11 cellular contexts compared by ENCODE assay signal in the genomic region with DNA sequence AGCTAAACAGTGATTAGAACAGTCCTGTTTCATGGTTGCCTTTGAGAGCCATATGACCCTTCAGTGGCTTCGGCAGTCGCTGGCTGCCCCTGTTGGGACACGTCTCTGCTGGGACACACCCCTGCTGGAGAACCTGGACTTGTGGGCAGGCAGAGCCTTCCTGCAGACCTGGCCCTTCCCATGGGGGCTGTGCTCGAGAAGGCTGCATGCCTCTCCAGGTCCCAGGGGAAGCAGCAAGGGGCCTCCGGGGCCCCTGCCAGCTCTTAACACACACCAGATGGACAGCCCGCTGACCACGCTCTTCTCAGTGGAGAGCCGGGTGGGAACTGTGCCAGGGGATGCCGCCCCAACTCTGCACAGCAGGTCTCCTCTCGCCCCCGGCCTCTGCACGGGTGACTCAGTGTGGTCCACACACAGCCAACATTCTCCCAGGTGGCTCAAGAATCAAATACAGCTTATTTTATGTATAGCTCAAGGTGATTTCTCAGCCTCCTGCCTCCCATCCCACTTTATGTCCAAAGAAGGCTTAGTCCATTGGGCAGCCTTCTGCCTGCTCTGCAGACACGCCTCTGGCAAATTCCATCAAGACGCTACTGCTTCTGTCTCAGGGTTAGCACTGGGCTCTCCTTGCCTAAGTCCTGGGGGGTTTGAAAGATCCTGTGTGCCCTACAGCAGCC.
A peak's percentile ranks its signal among the peaks of the same experiment; 100 is the strongest.
DNase-seq lines count a peak whose midpoint lies in the region; ATAC-seq, FAIRE-seq and TF ChIP-seq lines count a peak whose summit lies in the region.
"Had no signal": no experiment of that assay in that cellular context is flagged by ENCODE, and none has a peak within 500 bp of the region (broad histone marks: within the 10 kb centered on the region; RNA-seq: fewer than 3 reads in every experiment).

No MANE protein-coding gene starts in this region.

- peaks cover 0 to 12% of the 10 kb centered on the region in 2 donors for H3K4me1 ChIP-seq in right atrium auricular region
- H3K4me1 ChIP-seq: A549 had no signal

- no peaks in the 10 kb centered on the region for H3K36me3 ChIP-seq in right atrium auricular region

- no peaks in the 10 kb centered on the region for H3K27me3 ChIP-seq in right atrium auricular region

- intact Hi-C loops in Right ventricle myocardium inferior (cut with DNase I), result no loop called here

- TF ChIP-seq CTCF in right atrium auricular region (IDR thresholded peaks at IDR 0.05), result no peak

- peak; percentile 50 for ATAC-seq in Right ventricle myocardium inferior
- ATAC-seq in GM21515 (IDR thresholded peaks at IDR 0.05; ENCODE audit: unreplicated experiment), result no peak
- no peak for ATAC-seq in HG03378 (IDR thresholded peaks at IDR 0.05; ENCODE audit: unreplicated experiment)
- ATAC-seq: A549 had no signal

- H3K9me3 ChIP-seq in right atrium auricular region, result no peaks in the 10 kb centered on the region
- H3K9me3 ChIP-seq: A549 had no signal

- FAIRE-seq in urothelium cell line (lab: Jason Lieb, UNC), result no peak
- FAIRE-seq: A549 had no signal

- H3K27ac ChIP-seq in right atrium auricular region, result no peak overlapping the region
- H3K27ac ChIP-seq: A549 had no signal

- DNase-seq in Right ventricle myocardium inferior (ENCODE audit: missing footprints) (peak; percentile 63), right atrium auricular region (ENCODE audit: low spot score) (no peak), amniotic epithelial cell (ENCODE audit: low read depth) (peak; percentile 77), glomerular visceral epithelial cell (ENCODE audit: extremely low spot score) (peak; percentile 79), urothelium cell line (ENCODE audit: low spot score) (peak; percentile 40), islet precursor cell (no peak)
- DNase-seq: activated T-cell treated with anti-CD3 and anti-CD28 coated beads for 4 hours; stimulated activated naive CD4-positive, alpha-beta T cell treated with Interleukin-2 at 50 U/mL for 16 hours had no signal

- H3K4me3 ChIP-seq in right atrium auricular region, result no peak overlapping the region
- H3K4me3 ChIP-seq: A549 had no signal

Comparison
In these comparisons a context has a peak if more than half of its experiments do, and no peak if none do; other contexts are left out.
1. DNase-seq: peak in Right ventricle myocardium inferior (single experiment), amniotic epithelial cell (single experiment), glomerular visceral epithelial cell (single experiment) and urothelium cell line (single experiment); none in right atrium auricular region (single experiment) and islet precursor cell (single experiment).